In genomic region chr21:45930792-45931191, GRCh38 we compare ENCODE assay signal across 9 cellular contexts.
"Had no signal": no experiment of that assay in that cellular context is flagged by ENCODE, and none has a peak within 500 bp of the region (broad histone marks: within the 10 kb centered on the region; RNA-seq: fewer than 3 reads in every experiment).

No MANE protein-coding gene starts in this region.

- ATAC-seq: HCT116, K562 had no signal

- H3K4me3 ChIP-seq: GM23248, HAP-1, K562 had no signal

- H3K9me3 ChIP-seq: HAP-1 had no signal

- H3K9ac ChIP-seq: GM23248 had no signal

- H3K4me1 ChIP-seq: HAP-1 had no signal

- H3K36me3 ChIP-seq: HAP-1 had no signal

- DNase-seq: GM23248, GOT3, H7, IMR-90, KG1 had no signal

- H3K27ac ChIP-seq: GM23248, HL-60 had no signal

- H2AFZ ChIP-seq: GM23248 had no signal

- FAIRE-seq: K562 had no signal
